ENCODE assay signal across 12 cellular contexts in genomic region chr3:188772886-188773285, GRCh38.
DNase-seq lines count a peak whose midpoint lies in the region; ATAC-seq, FAIRE-seq and TF ChIP-seq lines count a peak whose summit lies in the region.
"Had no signal": no experiment of that assay in that cellular context is flagged by ENCODE, and none has a peak within 500 bp of the region (broad histone marks: within the 10 kb centered on the region; RNA-seq: fewer than 3 reads in every experiment).

No MANE protein-coding gene starts in this region.

- FAIRE-seq in HTR-8/SVneo (lab: Jason Lieb, UNC) = no peak

- peak; percentile 8 to 13 for TF ChIP-seq RAD21 in liver (IDR thresholded peaks at IDR 0.05)

- intact Hi-C loops in Right ventricle myocardium superior (cut with DNase I) = no loop called here

- TF ChIP-seq CTCF in right atrium auricular region (IDR thresholded peaks at IDR 0.05) (no peak), choroid plexus epithelial cell (conservative IDR thresholded peaks at IDR 0.05; ENCODE audit: low read depth, low read length) (no peak), liver (IDR thresholded peaks at IDR 0.05; ENCODE audit: low read depth, low read length, missing input control) (no peak)

- peak; percentile 75 for ATAC-seq in Right ventricle myocardium superior (ENCODE audit: poor library complexity)
- ATAC-seq in GM21786 (IDR thresholded peaks at IDR 0.05; ENCODE audit: unreplicated experiment) = no peak
- ATAC-seq: HCT116, T-helper 17 cell had no signal

- DNase-seq in Right ventricle myocardium superior = no peak
- DNase-seq in right atrium auricular region (ENCODE audit: low spot score) = no peak
- DNase-seq in choroid plexus epithelial cell (ENCODE audit: low read depth) = peak; percentile 89
- DNase-seq in NOMO-1 treated with dmso at 0.1 percent for 144 hours (lab: John Stamatoyannopoulos, UW; ENCODE audit: unreplicated experiment) = no peak
- DNase-seq in HTR-8/SVneo (ENCODE audit: insufficient read length, low spot score) = no peak
- DNase-seq in NCI-H345 (lab: John Stamatoyannopoulos, UW) = no peak
- DNase-seq: activated CD8-positive, alpha-beta memory T cell treated with anti-CD3 and anti-CD28 coated beads, Interleukin-2, amount 50 U/mL, for 4 hours; glutamatergic neuron; T-helper 17 cell had no signal

- no peak overlapping the region for H3K9ac ChIP-seq in liver (ENCODE audit: low read depth in 1 of 2, low read length in 2 of 2)

- no peaks in the 10 kb centered on the region for H3K36me3 ChIP-seq in right atrium auricular region
- no peaks in the 10 kb centered on the region for H3K36me3 ChIP-seq in liver (ENCODE audit: control insufficient read depth in 4 of 4, insufficient read depth in 3 of 4, low read depth in 1 of 4, low read length in 3 of 4)

- H3K4me3 ChIP-seq in right atrium auricular region = no peak overlapping the region
- H3K4me3 ChIP-seq in choroid plexus epithelial cell (ENCODE audit: low read depth, low read length) = no peak overlapping the region
- H3K4me3 ChIP-seq in liver (ENCODE audit: low read depth in 1 of 3, low read length in 3 of 3) = no peak overlapping the region

- no peaks in the 10 kb centered on the region for H3K27me3 ChIP-seq in right atrium auricular region
- no peaks in the 10 kb centered on the region for H3K27me3 ChIP-seq in liver (ENCODE audit: control insufficient read depth in 4 of 4, insufficient read depth in 4 of 4, low read length in 3 of 4)

- H3K4me1 ChIP-seq in right atrium auricular region = peaks cover 0 to 37% of the 10 kb centered on the region in 2 donors
- H3K4me1 ChIP-seq in liver (ENCODE audit: control insufficient read depth in 4 of 4, insufficient read depth in 4 of 4, low read length in 3 of 4) = peaks cover 5 to 10% (median 9%) of the 10 kb centered on the region in 4 donors

- H3K9me3 ChIP-seq in right atrium auricular region (no peaks in the 10 kb centered on the region), liver (ENCODE audit: control insufficient read depth in 4 of 4, low read length in 3 of 4) (no peaks in the 10 kb centered on the region)

- H3K27ac ChIP-seq in right atrium auricular region (peak overlapping the region in 1 of 2 donors; percentile 59), liver (ENCODE audit: low read depth in 1 of 2, low read length in 2 of 2) (no peak overlapping the region)

- WGBS in liver = 30% methylated on average over 3 of the region's 3 CpGs

TF ChIP-seq in liver, 16 proteins besides CTCF, POLR2A, EP300 and RAD21:
- TF ChIP-seq FOXA1 (IDR thresholded peaks at IDR 0.05) (peak; percentile 48), JUND (IDR thresholded peaks at IDR 0.05) (peak in 1 of 2 donors; percentile 90), MAX (IDR thresholded peaks at IDR 0.05) (peak; percentile 35), NR2F2 (IDR thresholded peaks at IDR 0.05) (no peak), RXRA (IDR thresholded peaks at IDR 0.05) (peak; percentile 27 to 78), FOXA2 (IDR thresholded peaks at IDR 0.05) (peak; percentile 78), TAF1 (conservative IDR thresholded peaks at IDR 0.05) (no peak), HNF4A (conservative IDR thresholded peaks at IDR 0.05) (peak; percentile 16 to 61)
